In the genomic region with DNA sequence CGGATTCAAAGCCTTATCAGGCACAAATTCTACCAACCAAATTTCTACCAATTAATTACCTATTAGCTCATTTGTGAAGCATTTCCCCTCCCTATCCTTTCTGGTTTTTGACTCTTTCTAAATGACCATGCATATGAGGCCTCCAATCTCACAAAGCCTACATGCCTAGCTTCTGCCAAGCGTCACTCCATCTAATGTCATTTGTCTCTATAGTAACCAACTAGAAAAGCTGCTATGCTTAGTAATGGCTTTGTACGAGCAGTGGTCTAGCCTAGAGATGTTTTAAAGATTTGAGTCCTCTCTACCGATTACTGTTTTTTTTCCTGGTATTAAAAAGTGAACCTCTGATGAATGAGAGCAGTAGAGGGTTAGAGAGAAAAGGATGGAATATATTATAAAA, we compare ENCODE assay signal across 19 cellular contexts. TPM values are rescaled to one million over a fixed set of nuclear protein-coding genes. Genes with fewer than 3 reads are reported as not detected.
DNase-seq lines count a peak whose midpoint lies in the region; ATAC-seq and TF ChIP-seq lines count a peak whose summit lies in the region.
"Had no signal": no experiment of that assay in that cellular context is flagged by ENCODE, and none has a peak within 500 bp of the region (broad histone marks: within the 10 kb centered on the region; RNA-seq: fewer than 3 reads in every experiment).

No MANE protein-coding gene starts in this region.

- H3K9me3 Mint-ChIP-seq in natural killer cell treated with Interleukin-12 subunit alpha and Interleukin-12 subunit beta and Interleukin-15 and Interleukin-18, amount 100 ng/mL, for 72 hours: no peaks in the 10 kb centered on the region
- no peaks in the 10 kb centered on the region for H3K9me3 Mint-ChIP-seq in natural killer cell
- no peaks in the 10 kb centered on the region for H3K9me3 Mint-ChIP-seq in activated naive CD8-positive, alpha-beta T cell (ENCODE audit: low read depth)
- no peaks in the 10 kb centered on the region for H3K9me3 Mint-ChIP-seq in stimulated activated naive B cell treated with anti-CD40 and anti-IgM and Interleukin-4, amounts not matched to agents 10 μg/mL and 1 μg/mL and 100 μg/mL, for 72 hours
- H3K9me3 Mint-ChIP-seq: activated T-helper 1 cell treated with anti-CD3 and anti-CD28 coated beads, Interleukin-12 subunit alpha, Interleukin-12 subunit beta, Interleukin-2, Interleukin-4 antibody, amounts not matched to agents 30 ng/mL and 10 ng/mL and 1 ng/mL, durations not matched to agents 14 hours and 24 hours and 36 hours; dendritic cell treated with granulocyte-macrophage colony-stimulating factor and Interleukin-4, amounts not matched to agents 40 ng/mL and 50 ng/mL, for 4 days had no signal

- H3K27ac Mint-ChIP-seq in natural killer cell treated with Interleukin-12 subunit alpha and Interleukin-12 subunit beta and Interleukin-15 and Interleukin-18, amount 100 ng/mL, for 72 hours: no peak overlapping the region
- H3K27ac Mint-ChIP-seq in natural killer cell: no peak overlapping the region
- H3K27ac Mint-ChIP-seq in activated naive CD8-positive, alpha-beta T cell: peak overlapping the region; percentile 85
- H3K27ac Mint-ChIP-seq in stimulated activated naive B cell treated with anti-CD40 and anti-IgM and Interleukin-4, amounts not matched to agents 10 μg/mL and 1 μg/mL and 100 μg/mL, for 72 hours: peak overlapping the region; percentile 44
- H3K27ac Mint-ChIP-seq: activated T-helper 1 cell treated with anti-CD3 and anti-CD28 coated beads, Interleukin-12 subunit alpha, Interleukin-12 subunit beta, Interleukin-2, Interleukin-4 antibody, amounts not matched to agents 30 ng/mL and 10 ng/mL and 1 ng/mL, durations not matched to agents 14 hours and 24 hours and 36 hours; dendritic cell treated with granulocyte-macrophage colony-stimulating factor and Interleukin-4, amounts not matched to agents 40 ng/mL and 50 ng/mL, for 4 days had no signal

- no peak for TF ChIP-seq CTCF in natural killer cell (IDR thresholded peaks at IDR 0.05)

- H3K4me1 Mint-ChIP-seq in natural killer cell treated with Interleukin-12 subunit alpha and Interleukin-12 subunit beta and Interleukin-15 and Interleukin-18, amount 100 ng/mL, for 72 hours (ENCODE audit: low read depth in 2 of 2): peaks cover 44 to 70% of the 10 kb centered on the region in 2 donors
- H3K4me1 Mint-ChIP-seq in natural killer cell: peaks cover 68 to 69% of the 10 kb centered on the region in 2 donors
- peaks cover 78% of the 10 kb centered on the region for H3K4me1 Mint-ChIP-seq in activated naive CD8-positive, alpha-beta T cell (ENCODE audit: low read depth)
- H3K4me1 Mint-ChIP-seq in stimulated activated naive B cell treated with anti-CD40 and anti-IgM and Interleukin-4, amounts not matched to agents 10 μg/mL and 1 μg/mL and 100 μg/mL, for 72 hours: peaks cover 38 to 77% of the 10 kb centered on the region in 2 donors

- DNase-seq in natural killer cell treated with Interleukin-12 subunit alpha and Interleukin-12 subunit beta and Interleukin-15 and Interleukin-18, amount 100 ng/mL, for 72 hours (ENCODE audit: low spot score): no peak
- no peak for DNase-seq in natural killer cell
- peak; percentile 19 for DNase-seq in NCI-H2227 treated with DMSO at 0.1 percent for 48 hours (lab: John Stamatoyannopoulos, UW)
- DNase-seq in stimulated activated naive B cell treated with anti-CD40 and anti-IgM and Interleukin-4, amounts not matched to agents 10 μg/mL and 1 μg/mL and 100 μg/mL, for 72 hours: no peak
- no peak for DNase-seq in NK-92 (lab: John Stamatoyannopoulos, UW; ENCODE audit: unreplicated experiment)
- no peak for DNase-seq in ACHN
- no peak for DNase-seq in ecto neural progenitor cell (ENCODE audit: low spot score)
- DNase-seq: activated CD4-positive, alpha-beta T cell treated with anti-CD3 and anti-CD28 coated beads, Interleukin-2, amount 50 U/mL, for 4 hours; Caco-2; GOT3; hippocampal formation; KG1; mammary epithelial cell; NCI-H226; posterior cingulate gyrus; stimulated activated naive CD8-positive, alpha-beta T cell treated with anti-CD3 and anti-CD28 coated beads, Interleukin-15, Interleukin-2, amounts not matched to agents 100 U/mL and 50 U/mL, for 24 hours had no signal

- H3K4me3 Mint-ChIP-seq in natural killer cell treated with Interleukin-12 subunit alpha and Interleukin-12 subunit beta and Interleukin-15 and Interleukin-18, amount 100 ng/mL, for 72 hours: peak overlapping the region; percentile 22
- no peak overlapping the region for H3K4me3 Mint-ChIP-seq in natural killer cell
- no peak overlapping the region for H3K4me3 Mint-ChIP-seq in activated naive CD8-positive, alpha-beta T cell
- no peak overlapping the region for H3K4me3 Mint-ChIP-seq in stimulated activated naive B cell treated with anti-CD40 and anti-IgM and Interleukin-4, amounts not matched to agents 10 μg/mL and 1 μg/mL and 100 μg/mL, for 72 hours
- H3K4me3 Mint-ChIP-seq: activated T-helper 1 cell treated with anti-CD3 and anti-CD28 coated beads, Interleukin-12 subunit alpha, Interleukin-12 subunit beta, Interleukin-2, Interleukin-4 antibody, amounts not matched to agents 30 ng/mL and 10 ng/mL and 1 ng/mL, durations not matched to agents 14 hours and 24 hours and 36 hours; dendritic cell treated with granulocyte-macrophage colony-stimulating factor and Interleukin-4, amounts not matched to agents 40 ng/mL and 50 ng/mL, for 4 days had no signal

- in situ Hi-C loops in ACHN (cut with HindIII; ENCODE audit: low pct_ligation_motif_present, low pct_unique_long_range_greater_than_20kb, low sequenced_read_pairs): no loop called here

- H3K36me3 Mint-ChIP-seq in natural killer cell treated with Interleukin-12 subunit alpha and Interleukin-12 subunit beta and Interleukin-15 and Interleukin-18, amount 100 ng/mL, for 72 hours: peaks cover 3% of the 10 kb centered on the region
- no peaks in the 10 kb centered on the region for H3K36me3 Mint-ChIP-seq in natural killer cell
- peaks cover 14% of the 10 kb centered on the region for H3K36me3 Mint-ChIP-seq in activated naive CD8-positive, alpha-beta T cell
- H3K36me3 Mint-ChIP-seq in stimulated activated naive B cell treated with anti-CD40 and anti-IgM and Interleukin-4, amounts not matched to agents 10 μg/mL and 1 μg/mL and 100 μg/mL, for 72 hours: peaks cover 12 to 21% of the 10 kb centered on the region in 2 donors

- H3K27me3 Mint-ChIP-seq in natural killer cell treated with Interleukin-12 subunit alpha and Interleukin-12 subunit beta and Interleukin-15 and Interleukin-18, amount 100 ng/mL, for 72 hours: no peaks in the 10 kb centered on the region
- H3K27me3 Mint-ChIP-seq in natural killer cell (ENCODE audit: low read depth in 2 of 2): no peaks in the 10 kb centered on the region
- H3K27me3 Mint-ChIP-seq in activated naive CD8-positive, alpha-beta T cell: no peaks in the 10 kb centered on the region
- H3K27me3 Mint-ChIP-seq in stimulated activated naive B cell treated with anti-CD40 and anti-IgM and Interleukin-4, amounts not matched to agents 10 μg/mL and 1 μg/mL and 100 μg/mL, for 72 hours: no peaks in the 10 kb centered on the region
- H3K27me3 Mint-ChIP-seq: dendritic cell treated with granulocyte-macrophage colony-stimulating factor and Interleukin-4, amounts not matched to agents 40 ng/mL and 50 ng/mL, for 4 days had no signal

- intact Hi-C loops in natural killer cell (cut with micrococcal nuclease): no loop called here

- no peak for ATAC-seq in natural killer cell treated with Interleukin-12 subunit alpha and Interleukin-12 subunit beta and Interleukin-15 and Interleukin-18, amount 100 ng/mL, for 72 hours
- no peak for ATAC-seq in natural killer cell
- no peak for ATAC-seq in stimulated activated naive B cell treated with anti-CD40 and anti-IgM and Interleukin-4, amounts not matched to agents 10 μg/mL and 1 μg/mL and 100 μg/mL, for 72 hours (replicated peaks)
- ATAC-seq: stimulated activated naive CD8-positive, alpha-beta T cell treated with anti-CD3 and anti-CD28 coated beads, Interleukin-15, Interleukin-2, amounts not matched to agents 100 U/mL and 50 U/mL, for 24 hours had no signal

RNA-seq across cellular contexts. Expression of a gene that starts 4.8 kb away (rescaled TPM):
- total RNA-seq in natural killer cell treated with Interleukin-12 subunit alpha and Interleukin-12 subunit beta and Interleukin-15 and Interleukin-18, amount 100 ng/mL, for 72 hours: 10 to 100 TPM; 15.9 to 36.4 TPM
- total RNA-seq in natural killer cell: 10 to 100 TPM in 2 of 3 donors, 1 to 10 TPM in 1; 9.2 to 14.5 (median 10.8) TPM

RNA-seq across cellular contexts. Expression of a gene that starts 45.8 kb away (rescaled TPM):
- 10 to 100 TPM; 24.2 to 28.1 TPM for total RNA-seq in natural killer cell treated with Interleukin-12 subunit alpha and Interleukin-12 subunit beta and Interleukin-15 and Interleukin-18, amount 100 ng/mL, for 72 hours
- 10 to 100 TPM; 45.2 to 53.4 (median 52.5) TPM for total RNA-seq in natural killer cell

Comparison
In these comparisons a context has a peak if more than half of its experiments do, and no peak if none do; other contexts are left out.
1. H3K27ac Mint-ChIP-seq: peak in activated naive CD8-positive, alpha-beta T cell (single experiment) and stimulated activated naive B cell treated with anti-CD40 and anti-IgM and Interleukin-4, amounts not matched to agents 10 μg/mL and 1 μg/mL and 100 μg/mL, for 72 hours (single experiment); none in natural killer cell treated with Interleukin-12 subunit alpha and Interleukin-12 subunit beta and Interleukin-15 and Interleukin-18, amount 100 ng/mL, for 72 hours (0 of 2) and natural killer cell (0 of 2).